8 cellular contexts compared by ENCODE assay signal in genomic region chr1:32179193-32179442, GRCh38. TPM values are rescaled to one million over a fixed set of nuclear protein-coding genes. Genes with fewer than 3 reads are reported as not detected.
DNase-seq lines count a peak whose midpoint lies in the region; ATAC-seq, FAIRE-seq and TF ChIP-seq lines count a peak whose summit lies in the region.

No MANE protein-coding gene starts in this region.

- BruUV-seq in HepG2 (replicated peaks; lab: Mats Ljungman, UMichigan) = TSS peak; percentile 93

- WGBS in HepG2 (ENCODE audit: low lambda C conversion rate) = 0% methylated on average over 5 of the region's 7 CpGs
- 15 to 23% methylated on average over 4 to 7 of the region's 7 CpGs for WGBS in upper lobe of left lung, 2 donors

- DNase-seq in activated naive CD4-positive, alpha-beta T cell treated with anti-CD3 and anti-CD28 coated beads, Interleukin-2, amount 10 ng/mL, durations not matched to agents 7 days and 5 days = no peak
- DNase-seq in activated naive CD4-positive, alpha-beta T cell (lab: John Stamatoyannopoulos, UW) = no peak
- DNase-seq in ascending aorta (ENCODE audit: low spot score in 2 of 2) (no peak), HepG2 (ENCODE audit: low spot score) (no peak), upper lobe of left lung (no peak), middle frontal gyrus (ENCODE audit: extremely low spot score, low spot score) (no peak), SIG-M5 treated with dmso at 0.1 percent for 504 hours (lab: John Stamatoyannopoulos, UW; ENCODE audit: unreplicated experiment) (no peak)
- DNase-seq in activated CD4-positive, CD25-positive, alpha-beta regulatory T cell (lab: John Stamatoyannopoulos, UW) = no peak

- H3K27me3 ChIP-seq in ascending aorta (no peaks in the 10 kb centered on the region), HepG2 (ENCODE audit: control insufficient read depth in 1 of 2, insufficient read depth in 2 of 2, low read length in 2 of 2) (no peaks in the 10 kb centered on the region), upper lobe of left lung (no peaks in the 10 kb centered on the region)

- peaks cover 4% of the 10 kb centered on the region for H3K27me3 Mint-ChIP-seq in activated naive CD4-positive, alpha-beta T cell treated with anti-CD3 and anti-CD28 coated beads, Interleukin-2, amount 10 ng/mL, durations not matched to agents 7 days and 5 days

- ATAC-seq in HepG2 = peak; percentile 46
- ATAC-seq in upper lobe of left lung (ENCODE audit: low FRiP score in 2 of 2) = peak; percentile 16 to 41

- peak overlapping the region; percentile 85 for H2AFZ ChIP-seq in HepG2 (ENCODE audit: low read length)

- H3K4me1 ChIP-seq in ascending aorta (peaks cover 17 to 24% of the 10 kb centered on the region in 2 donors), HepG2 (ENCODE audit: insufficient read depth, low read length) (peaks cover 59% of the 10 kb centered on the region), upper lobe of left lung (peaks cover 28 to 50% (median 34%) of the 10 kb centered on the region in 4 donors)

- CTCF ChIA-PET in activated naive CD4-positive, alpha-beta T cell treated with anti-CD3 and anti-CD28 coated beads, Interleukin-2, amount 10 ng/mL, durations not matched to agents 7 days and 5 days (lab: Charles Lee) = no interaction called here
- CTCF ChIA-PET in HepG2 (lab: Yijun Ruan, JAX; ENCODE audit: low intra/inter-chr PET ratio, low total read pairs) = no interaction called here

- no peaks in the 10 kb centered on the region for H4K20me1 ChIP-seq in HepG2 (ENCODE audit: insufficient read depth, low read length)

- peak overlapping the region; percentile 73 to 79 for H3K4me3 ChIP-seq in ascending aorta
- peak overlapping the region; percentile 47 to 76 (median 58) for H3K4me3 ChIP-seq in HepG2 (replicated peaks in 1 of 3; ENCODE audit: insufficient read depth in 1 of 3, low read depth in 2 of 3, low read length in 3 of 3)
- H3K4me3 ChIP-seq in upper lobe of left lung = peak overlapping the region; percentile 3 to 77 (median 65)

- peaks cover 31% of the 10 kb centered on the region for H3K79me2 ChIP-seq in HepG2 (ENCODE audit: insufficient read depth, low read length)

- H3K9ac ChIP-seq in HepG2 (ENCODE audit: insufficient read depth, low read depth, low read length) = peak overlapping the region; percentile 84

- POLR2A ChIA-PET in HepG2 (lab: Yijun Ruan, JAX) = interaction anchor here (0.5 to 2.7 kb wide), 19 partner anchors 13 to 215 kb away, joined by 3 to 38 read pairs (median 5); partner anchors contain the start of genes BSDC1, CCDC28B, EIF3I and HDAC1

- no peak for TF ChIP-seq RAD21 in HepG2 (CRISPR knock-in tag; IDR thresholded peaks at IDR 0.05)

- H3K36me3 ChIP-seq in ascending aorta (peaks cover 15 to 32% of the 10 kb centered on the region in 2 donors), HepG2 (replicated peaks in 1 of 2; ENCODE audit: control insufficient read depth in 1 of 2, insufficient read depth in 2 of 2, low read length in 2 of 2) (peaks cover 4 to 16% of the 10 kb centered on the region in 2 experiments; a peak in 4 of 5 replicates), upper lobe of left lung (peaks cover 0 to 38% (median 18%) of the 10 kb centered on the region in 4 donors)

- TF ChIP-seq EP300 in HepG2 (IDR thresholded peaks at IDR 0.05; ENCODE audit: low read depth in 2 of 2, low read length in 2 of 2) (no peak), HepG2 (CRISPR knock-in tag; IDR thresholded peaks at IDR 0.05; ENCODE audit: borderline replicate concordance) (no peak), upper lobe of left lung (IDR thresholded peaks at IDR 0.05) (no peak)

- H3K4me1 Mint-ChIP-seq in activated naive CD4-positive, alpha-beta T cell treated with anti-CD3 and anti-CD28 coated beads, Interleukin-2, amount 10 ng/mL, durations not matched to agents 7 days and 5 days = peaks cover 42% of the 10 kb centered on the region

- peak overlapping the region; percentile 80 for H3K4me2 ChIP-seq in HepG2 (ENCODE audit: low read depth, low read length)

- peak overlapping the region; percentile 94 for H3K27ac Mint-ChIP-seq in activated naive CD4-positive, alpha-beta T cell treated with anti-CD3 and anti-CD28 coated beads, Interleukin-2, amount 10 ng/mL, durations not matched to agents 7 days and 5 days

- no peak for TF ChIP-seq CTCF in ascending aorta (IDR thresholded peaks at IDR 0.05)
- no peak for TF ChIP-seq CTCF in HepG2 (CRISPR knock-in tag; IDR thresholded peaks at IDR 0.05)
- TF ChIP-seq CTCF in upper lobe of left lung (IDR thresholded peaks at IDR 0.05) = no peak

- intact Hi-C loops in ascending aorta (cut with DNase I) (loop anchor here (1.0 to 10.0 kb wide), 5 partner anchors 62 to 164 kb away; partner anchors contain the start of genes HDAC1, KHDRBS1, KPNA6 and TMEM39B), HepG2 (cut with micrococcal nuclease; ENCODE audit: unreplicated experiment) (no loop called here)

- peaks cover 40% of the 10 kb centered on the region for H3K36me3 Mint-ChIP-seq in activated naive CD4-positive, alpha-beta T cell treated with anti-CD3 and anti-CD28 coated beads, Interleukin-2, amount 10 ng/mL, durations not matched to agents 7 days and 5 days

- no peaks in the 10 kb centered on the region for H3K9me3 Mint-ChIP-seq in activated naive CD4-positive, alpha-beta T cell treated with anti-CD3 and anti-CD28 coated beads, Interleukin-2, amount 10 ng/mL, durations not matched to agents 7 days and 5 days

- FAIRE-seq in HepG2 (lab: Jason Lieb, UNC) = no peak

- H3K4me3 Mint-ChIP-seq in activated naive CD4-positive, alpha-beta T cell treated with anti-CD3 and anti-CD28 coated beads, Interleukin-2, amount 10 ng/mL, durations not matched to agents 7 days and 5 days = peak overlapping the region; percentile 91

- H3K27ac ChIP-seq in ascending aorta = peak overlapping the region; percentile 94
- peak overlapping the region; percentile 87 for H3K27ac ChIP-seq in HepG2 (ENCODE audit: extremely low read length, insufficient read depth, low read length)
- peak overlapping the region; percentile 85 to 96 (median 94) for H3K27ac ChIP-seq in upper lobe of left lung

- in situ Hi-C loops in HepG2 (cut with HindIII; ENCODE audit: extremely low pct_ligation_motif_present, low pct_unique_long_range_greater_than_20kb) = no loop called here

- no peak for TF ChIP-seq POLR2A in HepG2 (IDR thresholded peaks at IDR 0.05; ENCODE audit: insufficient read depth in 1 of 2, low read depth in 2 of 2, low read length in 2 of 2)
- no peak for TF ChIP-seq POLR2A in upper lobe of left lung (IDR thresholded peaks at IDR 0.05)

- no peaks in the 10 kb centered on the region for H3K9me3 ChIP-seq in ascending aorta
- H3K9me3 ChIP-seq in HepG2 (ENCODE audit: low read length) = no peaks in the 10 kb centered on the region
- no peaks in the 10 kb centered on the region for H3K9me3 ChIP-seq in upper lobe of left lung

RNA-seq across cellular contexts. Expression of gene TXLNA, which starts 0.4 kb away (rescaled TPM):
- total RNA-seq in ascending aorta = 83.8 TPM
- 67.8 and 70.7 TPM in 2 replicates for total RNA-seq in HepG2 (2016; rRNA removed; fragmentation: Illumina TruSeq; extraction: Trizol)
- total RNA-seq in HepG2 (2016; cell fraction: cytosol; rRNA removed; fragmentation: Illumina TruSeq; extraction: Trizol; ENCODE audit: low read depth) = 4.6 and 5.6 TPM in 2 replicates
- total RNA-seq in HepG2 (2016; cell fraction: insoluble cytoplasmic fraction; rRNA removed; fragmentation: Illumina TruSeq; extraction: Trizol) = 62.2 and 69.2 TPM in 2 replicates
- total RNA-seq in HepG2 (2016; cell fraction: membrane; rRNA removed; fragmentation: Illumina TruSeq; extraction: Trizol) = 18.3 and 20.1 TPM in 2 replicates
- 43.1 and 47.6 TPM in 2 replicates for total RNA-seq in HepG2 (2016; cell fraction: nucleus; rRNA removed; fragmentation: Illumina TruSeq; extraction: Trizol)
- polyA plus RNA-seq in HepG2 (2011; rRNA removed) = 29.6 and 35.3 TPM in 2 replicates
- polyA plus RNA-seq in HepG2 (2011; cell fraction: cytosol; rRNA removed) = 24.4 and 26.4 TPM in 2 replicates
- 61.7 and 67.4 TPM in 2 replicates for polyA plus RNA-seq in HepG2 (2011; cell fraction: nucleus; rRNA removed)
- 17.6 and 25.1 TPM in 2 replicates for polyA plus RNA-seq in HepG2 (2012)
- 1.8 and 2.5 TPM in 2 replicates for polyA plus RNA-seq in HepG2 (2016; cell fraction: cytosol; fragmentation: Illumina TruSeq; extraction: Trizol; ENCODE audit: low read depth)
- polyA plus RNA-seq in HepG2 (2016; cell fraction: insoluble cytoplasmic fraction; fragmentation: Illumina TruSeq; extraction: Trizol; ENCODE audit: low read depth) = 31.0 and 40.7 TPM in 2 replicates
- 6.7 and 7.2 TPM in 2 replicates for polyA plus RNA-seq in HepG2 (2016; cell fraction: membrane; fragmentation: Illumina TruSeq; extraction: Trizol; ENCODE audit: low read depth)
- polyA plus RNA-seq in HepG2 (2016; cell fraction: nucleus; fragmentation: Illumina TruSeq; extraction: Trizol; ENCODE audit: insufficient read depth, low read depth) = 57.5 and 57.8 TPM in 2 replicates
- polyA minus RNA-seq in HepG2 (2011; rRNA and poly(A)+ RNA removed; ENCODE audit: low replicate concordance) = 48.5 and 59.2 TPM in 2 replicates
- polyA minus RNA-seq in HepG2 (2011; cell fraction: cytosol; rRNA and poly(A)+ RNA removed) = 21.2 and 22.2 TPM in 2 replicates
- 18.9 and 23.6 TPM in 2 replicates for polyA minus RNA-seq in HepG2 (2011; cell fraction: nucleus; rRNA and poly(A)+ RNA removed)
- total RNA-seq in upper lobe of left lung = 10 to 100 TPM; 29.3 to 57.5 (median 47.5) TPM

RNA-seq across cellular contexts. Expression of gene CCDC28B, which starts 21.3 kb away (rescaled TPM):
- total RNA-seq in ascending aorta = 29.1 TPM
- 2.8 and 3.5 TPM in 2 replicates for total RNA-seq in HepG2 (2016; rRNA removed; fragmentation: Illumina TruSeq; extraction: Trizol)
- 0.53 and 1.1 TPM in 2 replicates for total RNA-seq in HepG2 (2016; cell fraction: cytosol; rRNA removed; fragmentation: Illumina TruSeq; extraction: Trizol; ENCODE audit: low read depth)
- 3.1 and 3.8 TPM in 2 replicates for total RNA-seq in HepG2 (2016; cell fraction: insoluble cytoplasmic fraction; rRNA removed; fragmentation: Illumina TruSeq; extraction: Trizol)
- total RNA-seq in HepG2 (2016; cell fraction: membrane; rRNA removed; fragmentation: Illumina TruSeq; extraction: Trizol) = 1.3 and 1.9 TPM in 2 replicates
- 0.75 and 0.81 TPM in 2 replicates for total RNA-seq in HepG2 (2016; cell fraction: nucleus; rRNA removed; fragmentation: Illumina TruSeq; extraction: Trizol)
- polyA plus RNA-seq in HepG2 (2011; rRNA removed) = 2.6 TPM in 2 replicates
- 1.9 and 2.6 TPM in 2 replicates for polyA plus RNA-seq in HepG2 (2011; cell fraction: cytosol; rRNA removed)
- 4.6 and 5.6 TPM in 2 replicates for polyA plus RNA-seq in HepG2 (2011; cell fraction: nucleus; rRNA removed)
- polyA plus RNA-seq in HepG2 (2012) = 3.4 and 4.3 TPM in 2 replicates
- polyA plus RNA-seq in HepG2 (2016; cell fraction: cytosol; fragmentation: Illumina TruSeq; extraction: Trizol; ENCODE audit: low read depth) = 0.87 and 1.5 TPM in 2 replicates
- polyA plus RNA-seq in HepG2 (2016; cell fraction: insoluble cytoplasmic fraction; fragmentation: Illumina TruSeq; extraction: Trizol; ENCODE audit: low read depth) = 1.5 and 1.7 TPM in 2 replicates
- 0.65 and 0.95 TPM in 2 replicates for polyA plus RNA-seq in HepG2 (2016; cell fraction: membrane; fragmentation: Illumina TruSeq; extraction: Trizol; ENCODE audit: low read depth)
- 1.8 and 2.3 TPM in 2 replicates for polyA plus RNA-seq in HepG2 (2016; cell fraction: nucleus; fragmentation: Illumina TruSeq; extraction: Trizol; ENCODE audit: insufficient read depth, low read depth)
- 0.26 and 2.1 TPM in 2 replicates for polyA minus RNA-seq in HepG2 (2011; rRNA and poly(A)+ RNA removed; ENCODE audit: low replicate concordance)
- polyA minus RNA-seq in HepG2 (2011; cell fraction: cytosol; rRNA and poly(A)+ RNA removed) = 0.89 and 1.9 TPM in 2 replicates
- 0.75 and 1.0 TPM in 2 replicates for polyA minus RNA-seq in HepG2 (2011; cell fraction: nucleus; rRNA and poly(A)+ RNA removed)
- 1 to 10 TPM in 5 of 6 donors, under 1 TPM in 1; 0.98 to 4.2 (median 3.2) TPM for total RNA-seq in upper lobe of left lung

RNA-seq across cellular contexts. Expression of gene IQCC, which starts 26.4 kb away (rescaled TPM):
- not detected for total RNA-seq in ascending aorta
- total RNA-seq in HepG2 (2016; rRNA removed; fragmentation: Illumina TruSeq; extraction: Trizol) = 2.3 and 3.0 TPM in 2 replicates
- 0.62 and 0.71 TPM in 2 replicates for total RNA-seq in HepG2 (2016; cell fraction: cytosol; rRNA removed; fragmentation: Illumina TruSeq; extraction: Trizol; ENCODE audit: low read depth)
- 3.2 TPM in 2 replicates for total RNA-seq in HepG2 (2016; cell fraction: insoluble cytoplasmic fraction; rRNA removed; fragmentation: Illumina TruSeq; extraction: Trizol)
- 1.4 and 1.7 TPM in 2 replicates for total RNA-seq in HepG2 (2016; cell fraction: membrane; rRNA removed; fragmentation: Illumina TruSeq; extraction: Trizol)
- total RNA-seq in HepG2 (2016; cell fraction: nucleus; rRNA removed; fragmentation: Illumina TruSeq; extraction: Trizol) = 2.2 and 3.1 TPM in 2 replicates
- polyA plus RNA-seq in HepG2 (2011; rRNA removed) = 1.5 and 1.7 TPM in 2 replicates
- 1.4 and 1.5 TPM in 2 replicates for polyA plus RNA-seq in HepG2 (2011; cell fraction: cytosol; rRNA removed)
- 1.5 and 2.0 TPM in 2 replicates for polyA plus RNA-seq in HepG2 (2011; cell fraction: nucleus; rRNA removed)
- polyA plus RNA-seq in HepG2 (2012) = 0.89 and 1.6 TPM in 2 replicates
- 0.54 and 0.60 TPM in 2 replicates for polyA plus RNA-seq in HepG2 (2016; cell fraction: cytosol; fragmentation: Illumina TruSeq; extraction: Trizol; ENCODE audit: low read depth)
- 3.2 TPM in 2 replicates for polyA plus RNA-seq in HepG2 (2016; cell fraction: insoluble cytoplasmic fraction; fragmentation: Illumina TruSeq; extraction: Trizol; ENCODE audit: low read depth)
- 0.99 and 1.1 TPM in 2 replicates for polyA plus RNA-seq in HepG2 (2016; cell fraction: membrane; fragmentation: Illumina TruSeq; extraction: Trizol; ENCODE audit: low read depth)
- polyA plus RNA-seq in HepG2 (2016; cell fraction: nucleus; fragmentation: Illumina TruSeq; extraction: Trizol; ENCODE audit: insufficient read depth, low read depth) = 5.3 and 6.6 TPM in 2 replicates
- polyA minus RNA-seq in HepG2 (2011; rRNA and poly(A)+ RNA removed; ENCODE audit: low replicate concordance) = 1.5 and 5.0 TPM in 2 replicates
- 0.53 and 0.69 TPM in 2 replicates for polyA minus RNA-seq in HepG2 (2011; cell fraction: cytosol; rRNA and poly(A)+ RNA removed)
- 1.7 and 1.9 TPM in 2 replicates for polyA minus RNA-seq in HepG2 (2011; cell fraction: nucleus; rRNA and poly(A)+ RNA removed)
- 1 to 10 TPM in 5 of 6 donors, under 1 TPM in 1; 0.55 to 6.3 (median 1.9) TPM for total RNA-seq in upper lobe of left lung

RNA-seq across cellular contexts. Expression of gene DCDC2B, which starts 29.8 kb away (rescaled TPM):
- not detected for total RNA-seq in ascending aorta
- not detected in 2 replicates for total RNA-seq in HepG2 (2016; rRNA removed; fragmentation: Illumina TruSeq; extraction: Trizol)
- not detected in 2 replicates for total RNA-seq in HepG2 (2016; cell fraction: cytosol; rRNA removed; fragmentation: Illumina TruSeq; extraction: Trizol; ENCODE audit: low read depth)
- not detected in 2 replicates for total RNA-seq in HepG2 (2016; cell fraction: insoluble cytoplasmic fraction; rRNA removed; fragmentation: Illumina TruSeq; extraction: Trizol)
- total RNA-seq in HepG2 (2016; cell fraction: membrane; rRNA removed; fragmentation: Illumina TruSeq; extraction: Trizol) = not detected in 2 replicates
- not detected in 2 replicates for total RNA-seq in HepG2 (2016; cell fraction: nucleus; rRNA removed; fragmentation: Illumina TruSeq; extraction: Trizol)
- polyA plus RNA-seq in HepG2 (2011; rRNA removed) = not detected in 2 replicates
- polyA plus RNA-seq in HepG2 (2011; cell fraction: cytosol; rRNA removed) = not detected in 2 replicates
- not detected in 2 replicates for polyA plus RNA-seq in HepG2 (2011; cell fraction: nucleus; rRNA removed)
- polyA plus RNA-seq in HepG2 (2012) = 0.09 and 0.12 TPM in 2 replicates
- not detected in 2 replicates for polyA plus RNA-seq in HepG2 (2016; cell fraction: cytosol; fragmentation: Illumina TruSeq; extraction: Trizol; ENCODE audit: low read depth)
- polyA plus RNA-seq in HepG2 (2016; cell fraction: insoluble cytoplasmic fraction; fragmentation: Illumina TruSeq; extraction: Trizol; ENCODE audit: low read depth) = not detected in 2 replicates
- not detected in 2 replicates for polyA plus RNA-seq in HepG2 (2016; cell fraction: membrane; fragmentation: Illumina TruSeq; extraction: Trizol; ENCODE audit: low read depth)
- polyA plus RNA-seq in HepG2 (2016; cell fraction: nucleus; fragmentation: Illumina TruSeq; extraction: Trizol; ENCODE audit: insufficient read depth, low read depth) = not detected in 2 replicates
- polyA minus RNA-seq in HepG2 (2011; rRNA and poly(A)+ RNA removed; ENCODE audit: low replicate concordance) = 0.12 TPM in 1 of 2 replicates, not detected in the other
- not detected in 2 replicates for polyA minus RNA-seq in HepG2 (2011; cell fraction: cytosol; rRNA and poly(A)+ RNA removed)
- polyA minus RNA-seq in HepG2 (2011; cell fraction: nucleus; rRNA and poly(A)+ RNA removed) = not detected in 2 replicates
- total RNA-seq in upper lobe of left lung = 10 to 100 TPM in 1 of 6 donors, 1 to 10 TPM in 4, under 1 TPM in 1; 0.11 to 11.4 (median 4.5) TPM

RNA-seq across cellular contexts. Expression of gene TMEM234, which starts 43.0 kb away (rescaled TPM):
- 4.0 TPM for total RNA-seq in ascending aorta
- total RNA-seq in HepG2 (2016; rRNA removed; fragmentation: Illumina TruSeq; extraction: Trizol) = 4.2 and 9.0 TPM in 2 replicates
- total RNA-seq in HepG2 (2016; cell fraction: cytosol; rRNA removed; fragmentation: Illumina TruSeq; extraction: Trizol; ENCODE audit: low read depth) = 5.8 and 6.9 TPM in 2 replicates
- 3.5 and 8.7 TPM in 2 replicates for total RNA-seq in HepG2 (2016; cell fraction: insoluble cytoplasmic fraction; rRNA removed; fragmentation: Illumina TruSeq; extraction: Trizol)
- 5.1 and 5.2 TPM in 2 replicates for total RNA-seq in HepG2 (2016; cell fraction: membrane; rRNA removed; fragmentation: Illumina TruSeq; extraction: Trizol)
- 11.7 and 11.9 TPM in 2 replicates for total RNA-seq in HepG2 (2016; cell fraction: nucleus; rRNA removed; fragmentation: Illumina TruSeq; extraction: Trizol)
- 6.1 and 6.8 TPM in 2 replicates for polyA plus RNA-seq in HepG2 (2011; rRNA removed)
- polyA plus RNA-seq in HepG2 (2011; cell fraction: cytosol; rRNA removed) = 3.9 and 4.6 TPM in 2 replicates
- polyA plus RNA-seq in HepG2 (2011; cell fraction: nucleus; rRNA removed) = 23.3 and 24.8 TPM in 2 replicates
- polyA plus RNA-seq in HepG2 (2012) = 4.1 and 4.7 TPM in 2 replicates
- 3.2 TPM in 2 replicates for polyA plus RNA-seq in HepG2 (2016; cell fraction: cytosol; fragmentation: Illumina TruSeq; extraction: Trizol; ENCODE audit: low read depth)
- 3.8 and 4.7 TPM in 2 replicates for polyA plus RNA-seq in HepG2 (2016; cell fraction: insoluble cytoplasmic fraction; fragmentation: Illumina TruSeq; extraction: Trizol; ENCODE audit: low read depth)
- polyA plus RNA-seq in HepG2 (2016; cell fraction: membrane; fragmentation: Illumina TruSeq; extraction: Trizol; ENCODE audit: low read depth) = 2.9 and 3.0 TPM in 2 replicates
- polyA plus RNA-seq in HepG2 (2016; cell fraction: nucleus; fragmentation: Illumina TruSeq; extraction: Trizol; ENCODE audit: insufficient read depth, low read depth) = 14.3 and 14.8 TPM in 2 replicates
- polyA minus RNA-seq in HepG2 (2011; rRNA and poly(A)+ RNA removed; ENCODE audit: low replicate concordance) = 21.3 and 41.3 TPM in 2 replicates
- polyA minus RNA-seq in HepG2 (2011; cell fraction: cytosol; rRNA and poly(A)+ RNA removed) = 1.7 and 3.0 TPM in 2 replicates
- 24.1 and 26.1 TPM in 2 replicates for polyA minus RNA-seq in HepG2 (2011; cell fraction: nucleus; rRNA and poly(A)+ RNA removed)
- 10 to 100 TPM; 14.9 to 62.9 (median 21.1) TPM for total RNA-seq in upper lobe of left lung
